In the genomic region with DNA sequence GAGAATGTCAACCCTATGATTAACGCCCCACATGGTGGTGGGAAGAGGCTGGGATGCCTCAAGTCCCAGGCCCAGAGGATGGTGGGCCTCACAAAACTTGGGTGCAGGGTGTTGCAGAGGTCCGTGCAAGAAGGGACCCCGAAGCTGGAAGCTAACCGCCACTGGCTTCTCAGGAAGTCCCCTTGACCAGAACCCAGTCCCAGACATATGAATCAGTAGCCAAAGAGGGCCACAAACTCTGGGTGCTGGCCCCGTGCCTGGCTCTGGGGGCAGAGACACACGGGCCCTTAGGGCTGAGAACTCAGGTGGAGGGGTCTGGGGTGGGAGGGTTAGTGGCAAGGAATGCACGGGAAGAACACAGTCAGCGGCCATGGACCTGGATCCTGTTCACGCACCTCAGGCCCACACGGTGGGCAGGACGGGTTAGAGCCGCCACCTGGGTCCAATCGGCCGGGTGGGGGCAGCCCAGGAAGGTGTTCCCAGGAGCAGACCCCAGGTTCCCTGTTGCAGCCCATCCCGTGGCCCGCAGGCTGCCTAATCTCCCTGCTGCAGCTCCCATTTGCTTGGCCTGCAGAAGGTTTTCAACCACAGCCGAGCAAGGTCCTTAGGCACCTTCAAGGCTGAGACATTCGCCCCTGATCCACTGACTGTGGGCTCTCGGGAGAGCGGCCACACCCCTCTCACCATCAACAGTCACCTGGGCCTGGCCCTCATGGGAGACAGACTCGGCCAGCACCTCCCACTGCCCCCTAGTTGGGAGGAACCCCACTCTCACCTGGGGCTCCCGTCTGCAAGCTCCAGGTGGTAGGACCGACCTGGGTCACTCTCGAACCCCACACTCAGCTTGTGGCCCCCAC, we compare ENCODE assay signal across 36 cellular contexts.
"Had no signal": no experiment of that assay in that cellular context is flagged by ENCODE, and none has a peak within 500 bp of the region (broad histone marks: within the 10 kb centered on the region; RNA-seq: fewer than 3 reads in every experiment).

No MANE protein-coding gene starts in this region.

- H3K27me3 ChIP-seq: ascending aorta had no signal

- H3K9me3 Mint-ChIP-seq: activated CD4-positive, alpha-beta memory T cell treated with anti-CD3 and anti-CD28 coated beads, Interleukin-2, amount 10 ng/mL, durations not matched to agents 7 days and 5 days; activated naive CD4-positive, alpha-beta T cell treated with anti-CD3 and anti-CD28 coated beads, Interleukin-2, amount 10 ng/mL, durations not matched to agents 7 days and 5 days; activated naive CD8-positive, alpha-beta T cell treated with anti-CD3 and anti-CD28 coated beads, Interleukin-2, amount 50 U/mL, for 24 hours had no signal

- H3K4me1 Mint-ChIP-seq: activated CD4-positive, alpha-beta memory T cell treated with anti-CD3 and anti-CD28 coated beads, Interleukin-2, amount 10 ng/mL, durations not matched to agents 7 days and 5 days; activated CD8-positive, alpha-beta memory T cell treated with anti-CD3 and anti-CD28 coated beads, Interleukin-2, amount 10 ng/mL, durations not matched to agents 7 days and 5 days; activated naive CD4-positive, alpha-beta T cell treated with anti-CD3 and anti-CD28 coated beads, Interleukin-2, amount 10 ng/mL, durations not matched to agents 7 days and 5 days; activated naive CD8-positive, alpha-beta T cell treated with anti-CD3 and anti-CD28 coated beads, Interleukin-2, amount 50 U/mL, for 24 hours had no signal

- FAIRE-seq: RCC 7860 had no signal

- H3K27ac Mint-ChIP-seq: activated CD4-positive, alpha-beta memory T cell treated with anti-CD3 and anti-CD28 coated beads, Interleukin-2, amount 10 ng/mL, durations not matched to agents 7 days and 5 days; activated CD8-positive, alpha-beta memory T cell treated with anti-CD3 and anti-CD28 coated beads, Interleukin-2, amount 10 ng/mL, durations not matched to agents 7 days and 5 days; activated naive CD4-positive, alpha-beta T cell treated with anti-CD3 and anti-CD28 coated beads, Interleukin-2, amount 10 ng/mL, durations not matched to agents 7 days and 5 days; activated naive CD8-positive, alpha-beta T cell; activated naive CD8-positive, alpha-beta T cell treated with anti-CD3 and anti-CD28 coated beads, Interleukin-2, amount 50 U/mL, for 24 hours had no signal

- ATAC-seq: activated CD8-positive, alpha-beta memory T cell treated with anti-CD3 and anti-CD28 coated beads, Interleukin-2, amount 10 ng/mL, durations not matched to agents 7 days and 5 days; activated naive CD8-positive, alpha-beta T cell treated with anti-CD3 and anti-CD28 coated beads, Interleukin-2, amount 50 U/mL, for 24 hours had no signal

- H3K9me3 ChIP-seq: ascending aorta, breast epithelium, SJCRH30 had no signal

- H3K36me3 ChIP-seq: ascending aorta, breast epithelium, SJCRH30, WERI-Rb-1 had no signal

- H3K4me2 ChIP-seq: KMS-11, PC-9 had no signal

- H3K4me1 ChIP-seq: ascending aorta, breast epithelium, SJCRH30 had no signal

- H3K9ac ChIP-seq: KMS-11 had no signal

- H3K36me3 Mint-ChIP-seq: activated CD8-positive, alpha-beta memory T cell treated with anti-CD3 and anti-CD28 coated beads, Interleukin-2, amount 10 ng/mL, durations not matched to agents 7 days and 5 days; activated naive CD4-positive, alpha-beta T cell treated with anti-CD3 and anti-CD28 coated beads, Interleukin-2, amount 10 ng/mL, durations not matched to agents 7 days and 5 days; activated naive CD8-positive, alpha-beta T cell had no signal

- H3K4me3 Mint-ChIP-seq: activated CD4-positive, alpha-beta memory T cell treated with anti-CD3 and anti-CD28 coated beads, Interleukin-2, amount 10 ng/mL, durations not matched to agents 7 days and 5 days; activated CD8-positive, alpha-beta memory T cell treated with anti-CD3 and anti-CD28 coated beads, Interleukin-2, amount 10 ng/mL, durations not matched to agents 7 days and 5 days; activated naive CD4-positive, alpha-beta T cell treated with anti-CD3 and anti-CD28 coated beads, Interleukin-2, amount 10 ng/mL, durations not matched to agents 7 days and 5 days; activated naive CD8-positive, alpha-beta T cell; activated naive CD8-positive, alpha-beta T cell treated with anti-CD3 and anti-CD28 coated beads, Interleukin-2, amount 50 U/mL, for 24 hours had no signal

- H3K27ac ChIP-seq: ascending aorta, breast epithelium, KMS-11, PC-9, RWPE1, SJCRH30, SK-N-MC, WERI-Rb-1 had no signal

- H3K4me3 ChIP-seq: ascending aorta, breast epithelium, PC-9, SJCRH30, SK-N-MC had no signal

- DNase-seq: activated CD4-positive, alpha-beta memory T cell treated with anti-CD3 and anti-CD28 coated beads, Interleukin-2, amount 10 ng/mL, durations not matched to agents 7 days and 5 days; activated CD4-positive, alpha-beta T cell treated with anti-CD3 and anti-CD28 coated beads for 1 hour; activated CD4-positive, alpha-beta T cell treated with anti-CD3 and anti-CD28 coated beads for 48 hours; activated CD4-positive, CD25-positive, alpha-beta regulatory T cell; activated CD8-positive, alpha-beta memory T cell treated with anti-CD3 and anti-CD28 coated beads for 24 hours; activated CD8-positive, alpha-beta memory T cell treated with anti-CD3 and anti-CD28 coated beads, Interleukin-2, amount 10 ng/mL, durations not matched to agents 7 days and 5 days; activated CD8-positive, alpha-beta memory T cell treated with anti-CD3 and anti-CD28 coated beads, Interleukin-2, amount 50 U/mL, for 48 hours; activated effector memory CD4-positive, alpha-beta T cell treated with Interleukin-2 at 50 U/mL for 16 hours; activated naive CD4-positive, alpha-beta T cell treated with anti-CD3 and anti-CD28 coated beads, Interleukin-2, amount 10 ng/mL, durations not matched to agents 7 days and 5 days; activated naive CD8-positive, alpha-beta T cell treated with anti-CD3 and anti-CD28 coated beads, Interleukin-2, amount 50 U/mL, for 24 hours; activated T-cell treated with anti-CD3 and anti-CD28 coated beads, Interleukin-2, amount 50 U/mL, for 48 hours; MM.1S; MV-4-11; NCI-H1092; NCI-H1417; NCI-H146; NCI-H187; NCI-H2029 treated with DMSO at 0.1 percent for 48 hours; NCI-H2107; NCI-H2171; NCI-H510A; NCI-H526; NCI-H748 treated with DMSO at 0.1 percent for 48 hours; NK-92 treated with Interleukin-12 subunit alpha and Interleukin-12 subunit beta, amount 100 ng/mL, for 24 hours; PC-9; SHP77; SJCRH30; T1000; WERI-Rb-1 had no signal

- H2AFZ ChIP-seq: PC-9 had no signal
